Comparison of ENCODE assay signal across 26 cellular contexts in genomic region chrX:131979116-131979515, GRCh38.
"Had no signal": no experiment of that assay in that cellular context is flagged by ENCODE, and none has a peak within 500 bp of the region (broad histone marks: within the 10 kb centered on the region; RNA-seq: fewer than 3 reads in every experiment).

No MANE protein-coding gene starts in this region.

- H3K4me3 ChIP-seq: heart left ventricle, lung, neural progenitor cell, ovary, suprapubic skin, thyroid gland had no signal

- H2AFZ ChIP-seq: neural progenitor cell had no signal

- H3K4me2 ChIP-seq: neural progenitor cell had no signal

- H3K36me3 ChIP-seq: heart left ventricle, neural progenitor cell, ovary, suprapubic skin, thyroid gland had no signal

- H3K4me3 Mint-ChIP-seq: endodermal cell; natural killer cell treated with Interleukin-12 subunit alpha and Interleukin-12 subunit beta and Interleukin-15 and Interleukin-18, amount 100 ng/mL, for 72 hours; neural progenitor cell; stimulated activated effector memory CD8-positive, alpha-beta T cell treated with anti-CD3 and anti-CD28 coated beads, Interleukin-12 subunit alpha, Interleukin-12 subunit beta, amount 100 ng/mL, for 72 hours; type B pancreatic cell had no signal

- H3K9ac ChIP-seq: neural progenitor cell had no signal

- H3K9me3 ChIP-seq: heart left ventricle, ovary, suprapubic skin, thyroid gland had no signal

- H3K27ac Mint-ChIP-seq: endodermal cell; natural killer cell treated with Interleukin-12 subunit alpha and Interleukin-12 subunit beta and Interleukin-15 and Interleukin-18, amount 100 ng/mL, for 72 hours; neural progenitor cell; progenitor cell of endocrine pancreas; stimulated activated effector memory CD8-positive, alpha-beta T cell treated with anti-CD3 and anti-CD28 coated beads, Interleukin-12 subunit alpha, Interleukin-12 subunit beta, amount 100 ng/mL, for 72 hours; type B pancreatic cell had no signal

- DNase-seq: dermis blood vessel endothelial cell; endodermal cell; heart left ventricle; hippocampal formation; left colon; left ventricle myocardium superior; mesenchymal stem cell; midbrain; nucleus accumbens; ovary; right cardiac atrium; small intestine; stimulated activated CD4-positive, alpha-beta T cell treated with anti-CD3 and anti-CD28 coated beads, Interleukin-12 subunit alpha, Interleukin-12 subunit beta, amount 100 ng/mL, for 4 hours; stimulated activated CD4-positive, alpha-beta T cell treated with anti-CD3 and anti-CD28 coated beads, Interleukin-4, amount 100 ng/mL, for 1 hour; stimulated activated CD8-positive, alpha-beta memory T cell treated with anti-CD3 and anti-CD28 coated beads, Interleukin-4, amount 100 ng/mL, for 48 hours; stimulated activated naive CD8-positive, alpha-beta T cell treated with anti-CD3 and anti-CD28 coated beads, Interleukin-15, Interleukin-2, amounts not matched to agents 100 U/mL and 50 U/mL, for 24 hours; thyroid gland had no signal

- H3K36me3 Mint-ChIP-seq: natural killer cell treated with Interleukin-12 subunit alpha and Interleukin-12 subunit beta and Interleukin-15 and Interleukin-18, amount 100 ng/mL, for 72 hours; neural progenitor cell; stimulated activated effector memory CD8-positive, alpha-beta T cell treated with anti-CD3 and anti-CD28 coated beads, Interleukin-12 subunit alpha, Interleukin-12 subunit beta, amount 100 ng/mL, for 72 hours; type B pancreatic cell had no signal

- H3K27ac ChIP-seq: heart left ventricle, neural progenitor cell, ovary, suprapubic skin, thyroid gland had no signal

- H3K4me1 ChIP-seq: heart left ventricle, neural progenitor cell, suprapubic skin, thyroid gland had no signal

- H3K27me3 ChIP-seq: neural progenitor cell, ovary, suprapubic skin, thyroid gland had no signal

- H3K9me3 Mint-ChIP-seq: endodermal cell; natural killer cell treated with Interleukin-12 subunit alpha and Interleukin-12 subunit beta and Interleukin-15 and Interleukin-18, amount 100 ng/mL, for 72 hours; neural progenitor cell; stimulated activated effector memory CD8-positive, alpha-beta T cell treated with anti-CD3 and anti-CD28 coated beads, Interleukin-12 subunit alpha, Interleukin-12 subunit beta, amount 100 ng/mL, for 72 hours; type B pancreatic cell had no signal

- H3K27me3 Mint-ChIP-seq: progenitor cell of endocrine pancreas had no signal

- H3K4me1 Mint-ChIP-seq: stimulated activated effector memory CD8-positive, alpha-beta T cell treated with anti-CD3 and anti-CD28 coated beads, Interleukin-12 subunit alpha, Interleukin-12 subunit beta, amount 100 ng/mL, for 72 hours had no signal

- ATAC-seq: heart left ventricle; left colon; left ventricle myocardium superior; right cardiac atrium; stimulated activated effector memory CD8-positive, alpha-beta T cell treated with anti-CD3 and anti-CD28 coated beads, Interleukin-12 subunit alpha, Interleukin-12 subunit beta, amount 100 ng/mL, for 72 hours; stimulated activated naive CD8-positive, alpha-beta T cell treated with anti-CD3 and anti-CD28 coated beads, Interleukin-15, Interleukin-2, amounts not matched to agents 100 U/mL and 50 U/mL, for 24 hours had no signal

- FAIRE-seq: frontal cortex, small intestine, urothelium cell line had no signal
